In genomic region chr2:173079141-173079540, GRCh38 we compare ENCODE assay signal across 19 cellular contexts. TPM values are rescaled to one million over a fixed set of nuclear protein-coding genes. Genes with fewer than 3 reads are reported as not detected.
DNase-seq lines count a peak whose midpoint lies in the region; ATAC-seq and TF ChIP-seq lines count a peak whose summit lies in the region.
"Had no signal": no experiment of that assay in that cellular context is flagged by ENCODE, and none has a peak within 500 bp of the region (broad histone marks: within the 10 kb centered on the region; RNA-seq: fewer than 3 reads in every experiment).

No MANE protein-coding gene starts in this region.

- H3K27me3 ChIP-seq in DND-41 (ENCODE audit: insufficient read depth, low read length, poor library complexity) (no peaks in the 10 kb centered on the region), IMR-90 (ENCODE audit: control insufficient read depth, insufficient read depth, low read length) (no peaks in the 10 kb centered on the region), sigmoid colon (no peaks in the 10 kb centered on the region)

- H3K23ac ChIP-seq in IMR-90 (ENCODE audit: low read depth, low read length) = peak overlapping the region; percentile 97

- H3K36me3 ChIP-seq in DND-41 (ENCODE audit: insufficient read depth, low read length) (no peaks in the 10 kb centered on the region), IMR-90 (ENCODE audit: control insufficient read depth, insufficient read depth, low read length) (peaks cover 3% of the 10 kb centered on the region; the same call in 1 of the 2 replicates), sigmoid colon (no peaks in the 10 kb centered on the region)
- H3K36me3 ChIP-seq: lower lobe of right lung, neutrophil had no signal

- peak overlapping the region; percentile 100 for H2BK15ac ChIP-seq in IMR-90 (ENCODE audit: low read depth, low read length)

- peak overlapping the region; percentile 57; the same call in 1 of the 2 replicates for H3K56ac ChIP-seq in IMR-90 (ENCODE audit: extremely low read depth, insufficient read depth, low read length)

- peaks cover 73% of the 10 kb centered on the region for H3K79me2 ChIP-seq in DND-41 (ENCODE audit: insufficient read depth, low read length)

- H3K4me1 ChIP-seq in DND-41 (ENCODE audit: insufficient read depth, low read length) (peaks cover 27% of the 10 kb centered on the region), IMR-90 (ENCODE audit: control insufficient read depth, insufficient read depth, low read length) (peaks cover 17% of the 10 kb centered on the region), sigmoid colon (peaks cover 0 to 57% (median 45%) of the 10 kb centered on the region in 4 donors)

- H2BK20ac ChIP-seq in IMR-90 (ENCODE audit: low read depth, low read length) = peak overlapping the region; percentile 99

- WGBS in IMR-90 (ENCODE audit: extremely low coverage in 2 of 2, insufficient read length in 1 of 2), 2 experiments = no CpG with 5 or more reads among the region's 3 CpGs
- 87 to 93% methylated on average over 3 of the region's 3 CpGs for WGBS in sigmoid colon, 2 donors

- H3K79me1 ChIP-seq in IMR-90 (ENCODE audit: low read depth in 1 of 2, low read length in 2 of 2) = peaks cover 21 to 48% of the 10 kb centered on the region in 2 experiments

- H3K9me1 ChIP-seq in IMR-90 (ENCODE audit: insufficient read depth, low read length) = peaks cover 14% of the 10 kb centered on the region

- H2BK120ac ChIP-seq in IMR-90 (ENCODE audit: low read depth, low read length) = peak overlapping the region; percentile 99

- TF ChIP-seq CTCF in DND-41 (IDR thresholded peaks at IDR 0.05; ENCODE audit: borderline replicate concordance, extremely low read depth, low read length, poor library complexity, severe bottlenecking) = no peak
- TF ChIP-seq CTCF in IMR-90 (conservative IDR thresholded peaks at IDR 0.05; ENCODE audit: low read depth, low read length) = no peak
- no peak for TF ChIP-seq CTCF in sigmoid colon (IDR thresholded peaks at IDR 0.05)

- peak overlapping the region; percentile 92 for H2BK5ac ChIP-seq in IMR-90 (ENCODE audit: low read depth, low read length, poor library complexity, severe bottlenecking)

- ATAC-seq in DND-41 (ENCODE audit: insufficient read depth, low read depth) (no peak), IMR-90 (ENCODE audit: low read depth) (peak; percentile 37), HG03342 (IDR thresholded peaks at IDR 0.05; ENCODE audit: unreplicated experiment) (no peak)
- ATAC-seq: activated naive CD8-positive, alpha-beta T cell treated with anti-CD3 and anti-CD28 coated beads, Interleukin-2, amount 50 U/mL, for 24 hours; CD8-positive, alpha-beta T cell; lower lobe of right lung had no signal

- H3K4ac ChIP-seq in IMR-90 (ENCODE audit: low read depth, low read length) = peak overlapping the region; percentile 100

- no peak for TF ChIP-seq POLR2A in IMR-90 (IDR thresholded peaks at IDR 0.05; ENCODE audit: low read depth, low read length)
- TF ChIP-seq POLR2A in sigmoid colon (IDR thresholded peaks at IDR 0.05) = no peak

- H3K9me3 ChIP-seq in DND-41 (ENCODE audit: insufficient read depth, low read length, severe bottlenecking) = no peaks in the 10 kb centered on the region
- no peaks in the 10 kb centered on the region for H3K9me3 ChIP-seq in IMR-90 (ENCODE audit: control insufficient read depth, insufficient read depth, low read length)
- H3K9me3 ChIP-seq in sigmoid colon = no peaks in the 10 kb centered on the region
- H3K9me3 ChIP-seq: lower lobe of right lung, neutrophil had no signal

- TF ChIP-seq EP300 in sigmoid colon (IDR thresholded peaks at IDR 0.05) = no peak

- H4K8ac ChIP-seq in IMR-90 (ENCODE audit: low read depth in 2 of 2, low read length in 2 of 2) = peak overlapping the region; percentile 36 to 95

- BruUV-seq in IMR-90 (replicated peaks; lab: Mats Ljungman, UMichigan) = no TSS peak

- H3K14ac ChIP-seq in IMR-90 (replicated peaks; ENCODE audit: low read depth, low read length) = peak overlapping the region; percentile 98

- H2AK9ac ChIP-seq in IMR-90 (replicated peaks; ENCODE audit: low read depth, low read length, poor library complexity) = peak overlapping the region; percentile 61

- in situ Hi-C loops in IMR-90 (cut with MboI; ENCODE audit: low sequenced_read_pairs) = no loop called here

- H4K5ac ChIP-seq in IMR-90 (ENCODE audit: low read depth, low read length) = peak overlapping the region; percentile 99

- H3K4me2 ChIP-seq in DND-41 (ENCODE audit: insufficient read depth, low read length) (peak overlapping the region; percentile 3; the same call in 1 of the 2 replicates), IMR-90 (ENCODE audit: low read depth, low read length) (peak overlapping the region; percentile 64)

- intact Hi-C loops in IMR-90 (cut with micrococcal nuclease) (loop anchor here (5.0 kb wide), 1 partner anchor 78 kb away; no protein-coding TSS in a partner anchor), sigmoid colon (cut with DNase I) (no loop called here)

- no peak for DNase-seq in DND-41
- peak; percentile 70 for DNase-seq in IMR-90
- no peak for DNase-seq in epithelial cell of prostate (ENCODE audit: low read depth, low spot score)
- DNase-seq in sigmoid colon = no peak
- no peak for DNase-seq in NCI-H2107 treated with DMSO at 0.1 percent for 48 hours (lab: John Stamatoyannopoulos, UW; ENCODE audit: unreplicated experiment)
- no peak for DNase-seq in COLO668 (lab: John Stamatoyannopoulos, UW; ENCODE audit: unreplicated experiment)
- DNase-seq: activated B cell treated with CpG ODN at 0.5 μM for 24 hours; activated CD4-positive, alpha-beta memory T cell treated with anti-CD3 and anti-CD28 coated beads for 36 hours; activated effector memory CD4-positive, alpha-beta T cell treated with anti-CD3 and anti-CD28 coated beads, Interleukin-2, amount 50 U/mL, for 16 hours; activated naive CD8-positive, alpha-beta T cell treated with anti-CD3 and anti-CD28 coated beads, Interleukin-2, amount 50 U/mL, for 24 hours; CD8-positive, alpha-beta T cell; DMS153; hippocampal formation; Kasumi-1; lower lobe of right lung; NCI-H1694 treated with DMSO at 0.1 percent for 48 hours; T1000 had no signal

- H2AFZ ChIP-seq in DND-41 (ENCODE audit: low read depth, low read length) (no peak overlapping the region), IMR-90 (replicated peaks; ENCODE audit: low read length, poor library complexity) (no peak overlapping the region)

- peak overlapping the region; percentile 97 for H4K91ac ChIP-seq in IMR-90 (ENCODE audit: insufficient read depth, low read depth, low read length)

- TF ChIP-seq RAD21 in IMR-90 (IDR thresholded peaks at IDR 0.05; ENCODE audit: low read length) = no peak

- dilution Hi-C loops in IMR-90 (cut with HindIII; ENCODE audit: low sequenced_read_pairs, unreplicated experiment) = no loop called here

- peaks cover 32% of the 10 kb centered on the region; the same call in 1 of the 2 replicates for H4K20me1 ChIP-seq in DND-41 (ENCODE audit: insufficient read depth, low read length)
- H4K20me1 ChIP-seq in IMR-90 (ENCODE audit: insufficient read depth, low read length) = peaks cover 8% of the 10 kb centered on the region; the same call in 1 of the 2 replicates

- peak overlapping the region; percentile 99 for H3K18ac ChIP-seq in IMR-90 (ENCODE audit: low read depth, low read length)

- no peak overlapping the region for H3K27ac ChIP-seq in DND-41 (ENCODE audit: low read length)
- H3K27ac ChIP-seq in IMR-90 (ENCODE audit: insufficient read depth, low read length) = peak overlapping the region; percentile 97
- peak overlapping the region; percentile 70 for H3K27ac ChIP-seq in epithelial cell of prostate
- H3K27ac ChIP-seq in sigmoid colon = peak overlapping the region; percentile 91 to 99 (median 96)
- H3K27ac ChIP-seq: lower lobe of right lung, neutrophil had no signal

- POLR2A ChIA-PET in IMR-90 (lab: Charles Lee; ENCODE audit: unreplicated experiment) = no interaction called here

- no peak overlapping the region for H3K4me3 ChIP-seq in DND-41 (ENCODE audit: low read depth in 1 of 2, low read length in 2 of 2)
- H3K4me3 ChIP-seq in IMR-90 (ENCODE audit: insufficient read depth, low read depth, low read length) = no peak overlapping the region
- H3K4me3 ChIP-seq in sigmoid colon = no peak overlapping the region
- H3K4me3 ChIP-seq: lower lobe of right lung had no signal

- H3K9ac ChIP-seq in DND-41 (ENCODE audit: low read depth, low read length) (no peak overlapping the region), IMR-90 (ENCODE audit: low read depth, low read length) (peak overlapping the region; percentile 64; the same call in 1 of the 2 replicates)

- CTCF ChIA-PET in IMR-90 (lab: Yijun Ruan, JAX) = interaction anchor here (0.6 to 1.3 kb wide), 4 partner anchors 51 to 576 kb away, joined by 3 to 7 read pairs (median 6); no protein-coding TSS in a partner anchor

- H2AK5ac ChIP-seq in IMR-90 (ENCODE audit: low read depth, low read length) = peak overlapping the region; percentile 99

TF ChIP-seq in IMR-90, 13 proteins besides CTCF, POLR2A, EP300 and RAD21:
- no peak for TF ChIP-seq RFX5 (IDR thresholded peaks at IDR 0.05; ENCODE audit: low read depth, low read length)
- no peak for TF ChIP-seq ELK1 (IDR thresholded peaks at IDR 0.05; ENCODE audit: borderline replicate concordance, low read depth, low read length)
- no peak for TF ChIP-seq CHD1 (IDR thresholded peaks at IDR 0.05; ENCODE audit: low read depth, low read length)
- TF ChIP-seq NFE2L2 (IDR thresholded peaks at IDR 0.05; ENCODE audit: low read depth, low read length) = no peak
- TF ChIP-seq FOS (IDR thresholded peaks at IDR 0.05; ENCODE audit: low read depth, low read length) = no peak
- no peak for TF ChIP-seq SMC3 (IDR thresholded peaks at IDR 0.05; ENCODE audit: low read depth, low read length)
- TF ChIP-seq MAFK (IDR thresholded peaks at IDR 0.05; ENCODE audit: low read depth, low read length) = no peak
- no peak for TF ChIP-seq BHLHE40 (IDR thresholded peaks at IDR 0.05; ENCODE audit: low read depth, low read length)
- no peak for TF ChIP-seq MAZ (IDR thresholded peaks at IDR 0.05; ENCODE audit: borderline replicate concordance, low read depth, low read length)
TF ChIP-seq in IMR-90: peak in this region for 0.

RNA-seq across cellular contexts. Expression of gene MAP3K20, which starts 3.5 kb away (rescaled TPM):
- total RNA-seq in IMR-90 (2012; rRNA removed) = 84.4 and 93.0 TPM in 2 replicates
- 22.9 and 27.5 TPM in 2 replicates for polyA plus RNA-seq in IMR-90 (2012; rRNA removed)
- 6.0 and 6.1 TPM in 2 replicates for polyA plus RNA-seq in IMR-90 (2012; cell fraction: cytosol; rRNA removed)
- polyA plus RNA-seq in IMR-90 (2012; cell fraction: nucleus; rRNA removed; ENCODE audit: low replicate concordance) = 2.9 and 14.5 TPM in 2 replicates
- total RNA-seq in sigmoid colon = 100 to 1,000 TPM; 189 to 255 (median 219) TPM
- 10 to 100 TPM in 1 of 3 donors, 1 to 10 TPM in 2; 6.2 to 29.6 (median 9.6) TPM for polyA plus RNA-seq in sigmoid colon
